ENCODE assay signal across 8 cellular contexts in genomic region chr13:106567421-106568224, GRCh38.
DNase-seq lines count a peak whose midpoint lies in the region; ATAC-seq and TF ChIP-seq lines count a peak whose summit lies in the region.

Gene ARGLU1 (minus strand): TSS chr13:106568137. CDS start chr13:106567919, 218 bp downstream.

- H3F3A ChIP-seq in OCI-LY1 (ENCODE audit: insufficient read depth, low read length) = no peaks in the 10 kb centered on the region

- peaks cover 57% of the 10 kb centered on the region for H3K4me1 ChIP-seq in OCI-LY1 (ENCODE audit: insufficient read depth, low read length, severe bottlenecking)
- peaks cover 12 to 32% of the 10 kb centered on the region in 2 donors for H3K4me1 ChIP-seq in mucosa of rectum (ENCODE audit: control insufficient read depth in 2 of 2, insufficient read depth in 2 of 2, low read length in 2 of 2)

- peak within 1 kb of the TSS; percentile 93 for H3K4me2 ChIP-seq in OCI-LY1 (ENCODE audit: low read length)

- no peaks in the 10 kb centered on the region for H3K27me3 ChIP-seq in OCI-LY1 (ENCODE audit: insufficient read depth, low read length)
- no peaks in the 10 kb centered on the region for H3K27me3 ChIP-seq in mucosa of rectum (ENCODE audit: control insufficient read depth in 2 of 2, insufficient read depth in 2 of 2, low read length in 2 of 2)

- no peaks in the 10 kb centered on the region for H3K9me2 ChIP-seq in OCI-LY1 (ENCODE audit: low read depth, low read length)

- H3K4me3 ChIP-seq in OCI-LY1 (ENCODE audit: low read depth, low read length, poor library complexity, severe bottlenecking) (peak within 1 kb of the TSS; percentile 91), mucosa of rectum (ENCODE audit: low read length in 2 of 2) (peak within 1 kb of the TSS; percentile 95 to 96)

- H3K36me3 ChIP-seq in OCI-LY1 (ENCODE audit: insufficient read depth, low read length) (peaks cover 16% of the 10 kb centered on the region), mucosa of rectum (ENCODE audit: control insufficient read depth in 2 of 2, insufficient read depth in 2 of 2, low read length in 2 of 2) (no peaks in the 10 kb centered on the region)

- peak; percentile 71 for ATAC-seq in GM19467 (IDR thresholded peaks at IDR 0.05; ENCODE audit: unreplicated experiment)

- H3K9ac ChIP-seq in OCI-LY1 (ENCODE audit: low read length) (peak within 1 kb of the TSS; percentile 79), mucosa of rectum (ENCODE audit: low read depth in 1 of 2, low read length in 2 of 2) (peak within 1 kb of the TSS; percentile 86 to 99)

- peak within 1 kb of the TSS; percentile 53 for H2AFZ ChIP-seq in OCI-LY1 (ENCODE audit: low read length)

- peaks cover 28% of the 10 kb centered on the region for H4K20me1 ChIP-seq in OCI-LY1 (ENCODE audit: insufficient read depth, low read length)

- DNase-seq in COLO829 (ENCODE audit: low spot score) (peak; percentile 96), HPDE6-E6E7 (ENCODE audit: extremely low spot score) (peak; percentile 76), activated T-cell treated with anti-CD3 and anti-CD28 coated beads for 4 hours (peak; percentile 97), epithelial cell of prostate (ENCODE audit: low read depth, low spot score) (peak; percentile 64)
- DNase-seq in stimulated activated CD8-positive, alpha-beta memory T cell treated with anti-CD3 and anti-CD28 coated beads, Interleukin-7, amount 100 ng/mL, for 1 hour (ENCODE audit: low read depth in 2 of 2) = peak; percentile 94 to 95

- TF ChIP-seq CTCF in OCI-LY1 (IDR thresholded peaks at IDR 0.05; ENCODE audit: low read length) = no peak

- H3K9me3 ChIP-seq in OCI-LY1 (ENCODE audit: low read length) = no peaks in the 10 kb centered on the region
- no peaks in the 10 kb centered on the region for H3K9me3 ChIP-seq in mucosa of rectum (ENCODE audit: control insufficient read depth in 2 of 2, low read length in 2 of 2)

- H3K79me2 ChIP-seq in OCI-LY1 (ENCODE audit: insufficient read depth, low read length) = peaks cover 46% of the 10 kb centered on the region

- H3K27ac ChIP-seq in OCI-LY1 (ENCODE audit: low read depth, low read length, poor library complexity, severe bottlenecking) = peak within 1 kb of the TSS; percentile 84
- peak within 1 kb of the TSS; percentile 89 for H3K27ac ChIP-seq in epithelial cell of prostate
- peak within 1 kb of the TSS; percentile 97 to 100 for H3K27ac ChIP-seq in mucosa of rectum (ENCODE audit: low read depth in 2 of 2, low read length in 2 of 2)

Comparison
In these comparisons a context has a peak if more than half of its experiments do, and no peak if none do; other contexts are left out.
1. Peak in every context shown above with its lines: DNase-seq, ATAC-seq, H3K4me3 ChIP-seq and H3K27ac ChIP-seq.